Comparison of ENCODE assay signal across 8 cellular contexts in genomic region chr5:149271717-149272558, GRCh38. TPM values are rescaled to one million over a fixed set of nuclear protein-coding genes. Genes with fewer than 3 reads are reported as not detected.
DNase-seq lines count a peak whose midpoint lies in the region; ATAC-seq and TF ChIP-seq lines count a peak whose summit lies in the region.

Gene AFAP1L1 (plus strand): TSS chr5:149271859. CDS start chr5:149271969, 110 bp downstream.

- no peaks in the 10 kb centered on the region for H3K36me3 ChIP-seq in H7 (replicated peaks; ENCODE audit: control insufficient read depth, insufficient read depth, low read length)

- peak within 1 kb of the TSS; percentile 87 for H3K4me3 Mint-ChIP-seq in T-helper 17 cell

- H3K36me3 Mint-ChIP-seq in T-helper 17 cell (ENCODE audit: low read depth) = peaks cover 3% of the 10 kb centered on the region

- no peak within 1 kb of the TSS for H3K27ac Mint-ChIP-seq in T-helper 17 cell

- H3K27me3 Mint-ChIP-seq in T-helper 17 cell = peaks cover 64% of the 10 kb centered on the region

- H3K27ac ChIP-seq in dorsolateral prefrontal cortex (peak within 1 kb of the TSS in 11 of 59 donors; percentile 1 to 61 (median 42)), skin epidermis (peak within 1 kb of the TSS; percentile 13 to 85 (median 60))

- intact Hi-C loops in dorsolateral prefrontal cortex (cut with DNase I) = loop anchor here in 1 of 2 donors (5.0 kb wide), 1 partner anchor 290 kb away; no protein-coding TSS in a partner anchor

- H3K27me3 ChIP-seq in H7 (ENCODE audit: control insufficient read depth, insufficient read depth, low read length) (peaks cover 27% of the 10 kb centered on the region), dorsolateral prefrontal cortex (no peaks in the 10 kb centered on the region)

- DNase-seq in Ammon's horn (ENCODE audit: low spot score) = peak; percentile 71
- DNase-seq in H7 = peak; percentile 92
- no peak for DNase-seq in T-helper 17 cell
- DNase-seq in dorsolateral prefrontal cortex = peak; percentile 32 to 69 (median 54)
- DNase-seq in kidney tubule cell (ENCODE audit: low spot score) = peak; percentile 66
- DNase-seq in HT-29 (ENCODE audit: low spot score) = no peak

- ATAC-seq in T-helper 17 cell = peak; percentile 50
- ATAC-seq in GM18520 (IDR thresholded peaks at IDR 0.05; ENCODE audit: unreplicated experiment) = no peak

- H3K4me1 Mint-ChIP-seq in T-helper 17 cell = peaks cover 10% of the 10 kb centered on the region

- peak in 1 of 56 donors; percentile 10 for TF ChIP-seq CTCF in dorsolateral prefrontal cortex (IDR thresholded peaks at IDR 0.05 in 54 of 56, conservative IDR thresholded peaks at IDR 0.05 in 2 of 56; ENCODE audit: low read depth in 1 of 56, partially characterized antibody in 56 of 56)

- H3K9me3 ChIP-seq in T-helper 17 cell (ENCODE audit: control insufficient read depth, low read length, poor library complexity, severe bottlenecking) = peaks cover 9% of the 10 kb centered on the region

- peak within 1 kb of the TSS; percentile 52 for H3K4me3 ChIP-seq in H7 (ENCODE audit: insufficient read depth, low read depth, low read length)
- peak within 1 kb of the TSS; percentile 40 to 80 (median 66) for H3K4me3 ChIP-seq in dorsolateral prefrontal cortex
- H3K4me3 ChIP-seq in skin epidermis = peak within 1 kb of the TSS; percentile 30 to 55 (median 44)

RNA-seq across cellular contexts. Expression of gene AFAP1L1, which starts in this region (rescaled TPM):
- 2.2 and 3.3 TPM in 2 replicates for total RNA-seq in H7 (2014; rRNA removed; shearing (Covaris generic))
- under 1 TPM in 1 of 2 donors, not detected in 1; 0.52 TPM for total RNA-seq in T-helper 17 cell
- total RNA-seq in dorsolateral prefrontal cortex = 10 to 100 TPM in 3 of 120 experiments, 1 to 10 TPM in 116, under 1 TPM in 1; 0.86 to 11.0 (median 4.3) TPM
- total RNA-seq in HT-29 (2014; rRNA removed; shearing (Covaris generic)) = 0.05 TPM in 1 of 2 replicates, not detected in the other

Comparison
In these comparisons a context has a peak if more than half of its experiments do, and no peak if none do; other contexts are left out.
1. Peak in ATAC-seq in T-helper 17 cell; RNA of the gene not detected or under 1 TPM.
2. DNase-seq: peak in Ammon's horn (single experiment), H7 (single experiment), dorsolateral prefrontal cortex (10 of 10) and kidney tubule cell (single experiment); none in T-helper 17 cell (0 of 3) and HT-29 (single experiment).
3. Peak in every context shown above with its lines, with median percentiles within 50 percentile points of each other: H3K4me3 ChIP-seq.